In the genomic region with DNA sequence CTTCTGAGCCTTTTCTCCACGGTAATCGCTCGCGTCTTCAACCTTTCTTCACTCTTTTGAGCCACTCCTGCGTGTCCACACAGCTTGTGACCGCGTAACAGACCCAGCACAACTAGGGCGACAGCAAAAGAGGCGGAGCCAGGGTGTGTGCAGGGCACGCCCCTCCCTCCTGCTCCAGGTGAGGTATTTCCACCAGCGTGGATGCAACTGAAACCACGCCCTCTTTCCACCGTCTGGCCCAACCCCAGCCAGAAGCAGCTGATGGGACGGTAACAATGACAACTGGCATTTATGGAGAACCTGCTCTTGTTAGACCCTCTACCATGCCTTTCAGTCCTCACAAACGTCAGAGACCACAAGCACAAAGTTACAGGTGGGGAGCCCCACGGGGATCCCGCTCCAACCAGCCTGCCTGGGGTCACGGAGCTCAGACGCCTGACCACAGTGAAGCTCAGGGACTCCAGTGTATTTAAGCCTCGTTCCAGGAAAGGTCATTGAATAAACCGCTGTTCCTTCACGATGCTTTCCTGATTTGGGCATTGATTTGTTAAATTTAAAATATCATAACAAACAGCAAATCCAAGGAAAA, we compare ENCODE assay signal across 8 cellular contexts. TPM values are rescaled to one million over a fixed set of nuclear protein-coding genes. Genes with fewer than 3 reads are reported as not detected.
DNase-seq lines count a peak whose midpoint lies in the region; ATAC-seq and TF ChIP-seq lines count a peak whose summit lies in the region.

No MANE protein-coding gene starts in this region.

- H3K79me2 ChIP-seq in fibroblast of lung (ENCODE audit: control insufficient read depth, insufficient read depth, low read length): peaks cover 68% of the 10 kb centered on the region
- H3K79me2 ChIP-seq in trophoblast cell (ENCODE audit: control insufficient read depth, insufficient read depth, low read length, poor library complexity): peaks cover 17% of the 10 kb centered on the region

- H3K14ac ChIP-seq in trophoblast cell (ENCODE audit: low read length): no peak overlapping the region

- H2AK5ac ChIP-seq in trophoblast cell (ENCODE audit: low read length): no peak overlapping the region

- H3K18ac ChIP-seq in trophoblast cell (ENCODE audit: low read length): no peak overlapping the region

- H2AFZ ChIP-seq in fibroblast of lung (ENCODE audit: low read length) (no peak overlapping the region), trophoblast cell (ENCODE audit: insufficient read depth, low read length, poor library complexity) (no peak overlapping the region)

- H4K91ac ChIP-seq in trophoblast cell (ENCODE audit: low read depth, low read length): no peak overlapping the region

- no peak overlapping the region for H4K8ac ChIP-seq in trophoblast cell (ENCODE audit: low read depth, low read length)

- peaks cover 25% of the 10 kb centered on the region for H3K79me1 ChIP-seq in trophoblast cell (ENCODE audit: low read length)

- H3K4me2 ChIP-seq in fibroblast of lung (ENCODE audit: extremely low read depth, insufficient read depth, low read length): peak overlapping the region; percentile 94
- H3K4me2 ChIP-seq in trophoblast cell (ENCODE audit: low read length): peak overlapping the region; percentile 73

- no peaks in the 10 kb centered on the region for H3K9me3 ChIP-seq in Caco-2
- peaks cover 2% of the 10 kb centered on the region for H3K9me3 ChIP-seq in RWPE2 (ENCODE audit: severe bottlenecking)
- no peaks in the 10 kb centered on the region for H3K9me3 ChIP-seq in fibroblast of lung (ENCODE audit: control insufficient read depth, insufficient read depth, low read depth, low read length)
- H3K9me3 ChIP-seq in trophoblast cell (ENCODE audit: insufficient read depth, low read depth, low read length): peaks cover 2% of the 10 kb centered on the region

- 0 out of 3 replicates have a peak, but pooled peaks have one; percentile 13 for ATAC-seq in RWPE2 (ENCODE audit: low read depth)
- ATAC-seq in HG03097 (IDR thresholded peaks at IDR 0.05; ENCODE audit: low FRiP score, unreplicated experiment): no peak

- peak overlapping the region; percentile 48 for H3K27ac Mint-ChIP-seq in Caco-2 (ENCODE audit: unreplicated experiment)

- peak overlapping the region; percentile 93 for H3K27ac ChIP-seq in RWPE2 (ENCODE audit: poor library complexity, severe bottlenecking)
- H3K27ac ChIP-seq in fibroblast of lung (ENCODE audit: insufficient read depth, low read length): peak overlapping the region; percentile 91
- H3K27ac ChIP-seq in trophoblast cell (ENCODE audit: low read depth, low read length): no peak overlapping the region

- no peak overlapping the region for H2BK120ac ChIP-seq in trophoblast cell (ENCODE audit: insufficient read depth, low read length, poor library complexity)

- no peaks in the 10 kb centered on the region; the same call in none of the 2 replicates for H3K36me3 ChIP-seq in Caco-2 (ENCODE audit: control insufficient read depth, insufficient read depth, low read length)
- H3K36me3 ChIP-seq in RWPE2 (ENCODE audit: low read depth): peaks cover 13% of the 10 kb centered on the region
- H3K36me3 ChIP-seq in fibroblast of lung (ENCODE audit: control insufficient read depth, insufficient read depth, low read length): peaks cover 3% of the 10 kb centered on the region
- H3K36me3 ChIP-seq in trophoblast cell (ENCODE audit: control insufficient read depth in 1 of 2, insufficient read depth in 2 of 2, low read length in 2 of 2): peaks cover 16% of the 10 kb centered on the region in 2 experiments

- DNase-seq in Caco-2 (peak; percentile 69 to 79), RWPE2 (ENCODE audit: low spot score) (no peak), fibroblast of lung (ENCODE audit: low read depth in 2 of 2) (no peak), trophoblast cell (peak; percentile 85 to 87), HUDEP-2 (lab: John Stamatoyannopoulos, UW; ENCODE audit: unreplicated experiment in 76 of 76) (no peak), amniotic stem cell (lab: John Stamatoyannopoulos, UW) (no peak)
- DNase-seq in activated CD4-positive, alpha-beta T cell treated with anti-CD3 and anti-CD28 coated beads for 48 hours: no peak

- POLR2A ChIA-PET in Caco-2 (lab: Charles Lee): interaction anchor here (0.5 to 0.6 kb wide), 2 partner anchors 39 to 272 kb away, joined by 3 read pairs; a partner anchor contains a TSS

- TF ChIP-seq CTCF in Caco-2 (IDR thresholded peaks at IDR 0.05; ENCODE audit: insufficient read depth in 1 of 2, low read depth in 1 of 2, low read length in 1 of 2, severe bottlenecking in 1 of 2, unreplicated experiment in 1 of 2) (no peak), RWPE2 (IDR thresholded peaks at IDR 0.05; ENCODE audit: poor library complexity, severe bottlenecking) (no peak), fibroblast of lung (conservative IDR thresholded peaks at IDR 0.05 in 1 of 2, IDR thresholded peaks at IDR 0.05 in 1 of 2; ENCODE audit: low read depth in 1 of 2, low read length in 2 of 2) (no peak)

- peak overlapping the region; percentile 95 for H3K4me3 ChIP-seq in Caco-2 (ENCODE audit: low read depth, low read length)
- peak overlapping the region; percentile 87 for H3K4me3 ChIP-seq in RWPE2 (ENCODE audit: severe bottlenecking)
- H3K4me3 ChIP-seq in fibroblast of lung (replicated peaks in 1 of 4; ENCODE audit: control extremely low read depth in 1 of 4, insufficient read depth in 1 of 4, low read depth in 3 of 4, low read length in 4 of 4): peak overlapping the region; percentile 67 to 85 (median 76)
- H3K4me3 ChIP-seq in trophoblast cell (ENCODE audit: low read depth, low read length): no peak overlapping the region

- no peaks in the 10 kb centered on the region for H3K9me3 Mint-ChIP-seq in Caco-2 (ENCODE audit: unreplicated experiment)

- intact Hi-C loops in Caco-2 (cut with micrococcal nuclease; ENCODE audit: unreplicated experiment): no loop called here

- H4K12ac ChIP-seq in trophoblast cell (ENCODE audit: low read depth, low read length): no peak overlapping the region

- no peaks in the 10 kb centered on the region for H3K27me3 Mint-ChIP-seq in Caco-2 (ENCODE audit: insufficient read depth, unreplicated experiment)

- peak overlapping the region; percentile 93 for H3K9ac ChIP-seq in fibroblast of lung (ENCODE audit: insufficient read depth, low read length)
- H3K9ac ChIP-seq in trophoblast cell (ENCODE audit: low read length): no peak overlapping the region

- peaks cover 15% of the 10 kb centered on the region for H3K4me1 Mint-ChIP-seq in Caco-2 (ENCODE audit: low read depth, unreplicated experiment)

- CTCF ChIA-PET in Caco-2 (lab: Charles Lee): interaction anchor here (0.6 to 2.8 kb wide), 7 partner anchors 29 to 272 kb away, joined by 3 to 14 read pairs (median 4); a partner anchor contains a TSS

- H4K20me1 ChIP-seq in fibroblast of lung (ENCODE audit: control insufficient read depth, extremely low read depth, insufficient read depth, low read length): no peaks in the 10 kb centered on the region

- H3K4ac ChIP-seq in trophoblast cell (ENCODE audit: low read depth, low read length): no peak overlapping the region

- no peak overlapping the region for H2BK5ac ChIP-seq in trophoblast cell (ENCODE audit: low read depth, low read length, poor library complexity)

- H2BK12ac ChIP-seq in trophoblast cell (ENCODE audit: low read length): no peak overlapping the region

- H3K23ac ChIP-seq in trophoblast cell (ENCODE audit: low read length): no peak overlapping the region

- BruUV-seq in Caco-2 (replicated peaks; lab: Mats Ljungman, UMichigan): no TSS peak

- no peaks in the 10 kb centered on the region for H3K27me3 ChIP-seq in Caco-2 (replicated peaks; ENCODE audit: control insufficient read depth, insufficient read depth, low read length)
- H3K27me3 ChIP-seq in RWPE2 (ENCODE audit: insufficient read depth, poor library complexity, severe bottlenecking): no peaks in the 10 kb centered on the region
- H3K27me3 ChIP-seq in fibroblast of lung (ENCODE audit: control insufficient read depth, insufficient read depth, low read length): no peaks in the 10 kb centered on the region
- no peaks in the 10 kb centered on the region for H3K27me3 ChIP-seq in trophoblast cell (ENCODE audit: insufficient read depth, low read length)

- H3K4me3 Mint-ChIP-seq in Caco-2 (ENCODE audit: unreplicated experiment): peak overlapping the region; percentile 62

- H3K4me1 ChIP-seq in Caco-2 (peaks cover 13% of the 10 kb centered on the region), RWPE2 (ENCODE audit: insufficient read depth, poor library complexity, severe bottlenecking) (peaks cover 15% of the 10 kb centered on the region), fibroblast of lung (ENCODE audit: control insufficient read depth, extremely low read depth, insufficient read depth, low read length) (peaks cover 17% of the 10 kb centered on the region), trophoblast cell (ENCODE audit: control insufficient read depth in 1 of 2, insufficient read depth in 2 of 2, low read length in 2 of 2) (peaks cover 3 to 25% of the 10 kb centered on the region in 2 experiments)

- H3K36me3 Mint-ChIP-seq in Caco-2 (ENCODE audit: insufficient read depth, unreplicated experiment): peaks cover 18% of the 10 kb centered on the region

- WGBS in trophoblast cell (ENCODE audit: extremely low coverage, insufficient coverage, insufficient read length): no CpG with 5 or more reads among the region's 22 CpGs

RNA-seq across cellular contexts. Expression of gene PXDC1, which starts 2.0 kb away (rescaled TPM):
- 36.9 and 42.9 TPM in 2 replicates for total RNA-seq in Caco-2 (2022)
- total RNA-seq in fibroblast of lung: 33.1 and 52.7 TPM in 2 replicates
- 18.9 and 30.3 TPM in 2 replicates for polyA plus RNA-seq in fibroblast of lung
- 38.0 and 59.4 TPM in 2 replicates for polyA plus RNA-seq in fibroblast of lung (2012)
- polyA minus RNA-seq in fibroblast of lung (ENCODE audit: low replicate concordance): 20.0 and 28.7 TPM in 2 replicates
- 57.9 and 59.3 TPM in 2 replicates for polyA plus RNA-seq in trophoblast cell (2013)

Comparison
In these comparisons a context has a peak if more than half of its experiments do, and no peak if none do; other contexts are left out.
1. DNase-seq: peak in Caco-2 (2 of 2) and trophoblast cell (2 of 2); none in RWPE2 (single experiment), fibroblast of lung (0 of 2), activated CD4-positive, alpha-beta T cell treated with anti-CD3 and anti-CD28 coated beads for 48 hours (single experiment), HUDEP-2 (0 of 76) and amniotic stem cell (single experiment).